16 cellular contexts compared by ENCODE assay signal in genomic region chr6:67608099-67608749, GRCh38.
DNase-seq lines count a peak whose midpoint lies in the region; ATAC-seq and TF ChIP-seq lines count a peak whose summit lies in the region.
"Had no signal": no experiment of that assay in that cellular context is flagged by ENCODE, and none has a peak within 500 bp of the region (broad histone marks: within the 10 kb centered on the region; RNA-seq: fewer than 3 reads in every experiment).

No MANE protein-coding gene starts in this region.

- peak; percentile 29 for ATAC-seq in upper lobe of right lung
- no peak for ATAC-seq in HG03108 (IDR thresholded peaks at IDR 0.05; ENCODE audit: unreplicated experiment)
- ATAC-seq in HG02884 (IDR thresholded peaks at IDR 0.05; ENCODE audit: unreplicated experiment) = no peak
- ATAC-seq: A549, HCT116 had no signal

- peak; percentile 21 for DNase-seq in SHP77 treated with DMSO at 0.1 percent for 48 hours (lab: John Stamatoyannopoulos, UW)
- no peak for DNase-seq in SHP77 (lab: John Stamatoyannopoulos, UW)
- peak; percentile 71 for DNase-seq in NCI-H1105 treated with DMSO at 0.1 percent for 48 hours (lab: John Stamatoyannopoulos, UW)
- no peak for DNase-seq in upper lobe of right lung
- no peak for DNase-seq in NCI-H1694 (lab: John Stamatoyannopoulos, UW)
- DNase-seq: Calu3, DMS79 treated with DMSO at 0.1 percent for 48 hours, NCI-H187 treated with DMSO at 0.1 percent for 48 hours, NCI-H526, T-helper 9 cell had no signal

- no peaks in the 10 kb centered on the region; the same call in 1 of the 2 replicates for H3K9me2 ChIP-seq in OCI-LY1 (ENCODE audit: low read depth, low read length)

- H3K27ac ChIP-seq in OCI-LY1 (ENCODE audit: low read depth, low read length, poor library complexity, severe bottlenecking) (no peak overlapping the region), upper lobe of right lung (no peak overlapping the region)
- H3K27ac ChIP-seq: A549, KMS-11 had no signal

- H3K27me3 ChIP-seq in OCI-LY1 (ENCODE audit: insufficient read depth, low read length) = no peaks in the 10 kb centered on the region
- H3K27me3 ChIP-seq in upper lobe of right lung = no peaks in the 10 kb centered on the region

- no peak overlapping the region for H3K9ac ChIP-seq in OCI-LY1 (ENCODE audit: low read length)
- H3K9ac ChIP-seq: KMS-11 had no signal

- peak overlapping the region; percentile 89; the same call in 1 of the 2 replicates for H2AFZ ChIP-seq in OCI-LY1 (ENCODE audit: low read length)

- H3K79me2 ChIP-seq in OCI-LY1 (ENCODE audit: insufficient read depth, low read length) = no peaks in the 10 kb centered on the region

- H3K4me3 ChIP-seq in OCI-LY1 (ENCODE audit: low read depth, low read length, poor library complexity, severe bottlenecking) = no peak overlapping the region
- H3K4me3 ChIP-seq in upper lobe of right lung = no peak overlapping the region
- H3K4me3 ChIP-seq: A549 had no signal

- no peaks in the 10 kb centered on the region for H3K36me3 ChIP-seq in OCI-LY1 (ENCODE audit: insufficient read depth, low read length)
- H3K36me3 ChIP-seq in upper lobe of right lung = no peaks in the 10 kb centered on the region

- no peaks in the 10 kb centered on the region for H3F3A ChIP-seq in OCI-LY1 (ENCODE audit: insufficient read depth, low read length)

- TF ChIP-seq CTCF in OCI-LY1 (IDR thresholded peaks at IDR 0.05; ENCODE audit: low read length) = no peak
- no peak for TF ChIP-seq CTCF in upper lobe of right lung (IDR thresholded peaks at IDR 0.05)

- intact Hi-C loops in upper lobe of right lung (cut with DNase I) = no loop called here

- H3K9me3 ChIP-seq in OCI-LY1 (ENCODE audit: low read length) (no peaks in the 10 kb centered on the region), upper lobe of right lung (no peaks in the 10 kb centered on the region)
- H3K9me3 ChIP-seq: A549 had no signal

- H3K4me1 ChIP-seq in OCI-LY1 (ENCODE audit: insufficient read depth, low read length, severe bottlenecking) = no peaks in the 10 kb centered on the region
- no peaks in the 10 kb centered on the region for H3K4me1 ChIP-seq in upper lobe of right lung
- H3K4me1 ChIP-seq: A549 had no signal

- H3K4me2 ChIP-seq in OCI-LY1 (ENCODE audit: low read length) = no peak overlapping the region
- H3K4me2 ChIP-seq: A549, KMS-11 had no signal

- H4K20me1 ChIP-seq in OCI-LY1 (ENCODE audit: insufficient read depth, low read length) = no peaks in the 10 kb centered on the region

Comparison
In these comparisons a context has a peak if more than half of its experiments do, and no peak if none do; other contexts are left out.
1. DNase-seq: peak in SHP77 treated with DMSO at 0.1 percent for 48 hours (single experiment) and NCI-H1105 treated with DMSO at 0.1 percent for 48 hours (single experiment); none in SHP77 (0 of 2), upper lobe of right lung (single experiment) and NCI-H1694 (single experiment).